ENCODE assay signal across 8 cellular contexts in the genomic region with DNA sequence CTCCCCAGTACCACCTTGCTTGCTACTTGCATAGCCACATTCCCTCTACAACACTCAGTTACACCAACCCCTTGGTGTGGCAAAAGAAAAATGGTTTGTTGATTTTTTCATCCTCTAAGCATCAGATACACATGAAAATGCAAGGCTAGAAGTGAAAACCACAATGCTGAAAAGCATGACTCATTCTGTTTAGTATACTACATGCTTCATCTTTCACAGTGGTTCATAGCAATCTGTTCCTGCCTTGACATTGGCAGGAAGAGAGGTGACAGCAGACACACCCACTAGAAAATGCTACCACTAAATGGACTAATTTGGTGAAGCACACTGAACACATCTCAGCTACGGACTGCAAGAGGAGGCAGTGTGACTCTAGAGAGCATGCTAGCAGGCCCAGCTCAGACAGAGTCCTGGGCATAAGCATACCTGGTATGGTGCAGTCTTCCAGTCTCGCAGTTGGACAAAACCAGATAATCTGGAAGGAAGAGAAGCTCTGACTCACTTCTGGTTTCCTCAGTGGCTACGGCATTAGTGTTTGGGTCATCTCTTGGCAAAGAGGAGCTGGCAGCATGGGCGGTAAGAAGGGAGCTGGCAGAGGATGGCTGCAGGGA. TPM values are rescaled to one million over a fixed set of nuclear protein-coding genes. Genes with fewer than 3 reads are reported as not detected.
A peak's percentile ranks its signal among the peaks of the same experiment; 100 is the strongest.
DNase-seq lines count a peak whose midpoint lies in the region; ATAC-seq and TF ChIP-seq lines count a peak whose summit lies in the region.

No MANE protein-coding gene starts in this region.

- TF ChIP-seq CTCF in activated B cell treated with CpG ODN at 0.5 μM for 24 hours (IDR thresholded peaks at IDR 0.05) (no peak), WERI-Rb-1 (IDR thresholded peaks at IDR 0.05; ENCODE audit: low read depth, low read length) (no peak), esophagus squamous epithelium (IDR thresholded peaks at IDR 0.05) (no peak)

- peaks cover 17 to 43% of the 10 kb centered on the region in 2 donors for H3K4me1 ChIP-seq in naive thymus-derived CD4-positive, alpha-beta T cell (ENCODE audit: control insufficient read depth in 2 of 2, insufficient read depth in 2 of 2, low read length in 2 of 2)
- H3K4me1 ChIP-seq in esophagus squamous epithelium, result peaks cover 0 to 17% (median 8%) of the 10 kb centered on the region in 3 donors

- TF ChIP-seq POLR2A in esophagus squamous epithelium (IDR thresholded peaks at IDR 0.05), result no peak

- ATAC-seq in GM18873 (IDR thresholded peaks at IDR 0.05; ENCODE audit: low FRiP score, unreplicated experiment), result peak; percentile 70
- peak; percentile 85 for ATAC-seq in HG03060 (IDR thresholded peaks at IDR 0.05; ENCODE audit: low read depth, unreplicated experiment)
- peak; percentile 14 for ATAC-seq in activated B cell treated with CpG ODN at 0.5 μM for 24 hours (ENCODE audit: low read depth)
- ATAC-seq in naive thymus-derived CD4-positive, alpha-beta T cell, result peak; percentile 89

- 27 to 57% methylated on average over 2 to 4 of the region's 4 CpGs for WGBS in esophagus squamous epithelium, 2 donors

- H3K36me3 ChIP-seq in naive thymus-derived CD4-positive, alpha-beta T cell (ENCODE audit: control insufficient read depth in 2 of 3, insufficient read depth in 3 of 3, low read length in 3 of 3), result no peaks in the 10 kb centered on the region
- H3K36me3 ChIP-seq in WERI-Rb-1 (no peaks in the 10 kb centered on the region), esophagus squamous epithelium (no peaks in the 10 kb centered on the region)

- no peak overlapping the region for H3K4me3 Mint-ChIP-seq in activated B cell treated with CpG ODN at 0.5 μM for 24 hours
- peak overlapping the region in 1 of 10 donors; percentile 86 for H3K4me3 Mint-ChIP-seq in naive thymus-derived CD4-positive, alpha-beta T cell

- no peaks in the 10 kb centered on the region for H3K9me3 Mint-ChIP-seq in activated B cell treated with CpG ODN at 0.5 μM for 24 hours
- peaks cover 0 to 2% (median 0%) of the 10 kb centered on the region in 11 donors for H3K9me3 Mint-ChIP-seq in naive thymus-derived CD4-positive, alpha-beta T cell

- H3K36me3 Mint-ChIP-seq in activated B cell treated with CpG ODN at 0.5 μM for 24 hours (ENCODE audit: low read depth), result peaks cover 34% of the 10 kb centered on the region
- peaks cover 4 to 34% (median 8%) of the 10 kb centered on the region in 5 donors for H3K36me3 Mint-ChIP-seq in naive thymus-derived CD4-positive, alpha-beta T cell

- DNase-seq in AG08395 (ENCODE audit: low spot score) (peak; percentile 67), activated B cell treated with CpG ODN at 0.5 μM for 24 hours (no peak), OCI-M2 (lab: John Stamatoyannopoulos, UW; ENCODE audit: unreplicated experiment) (no peak), WERI-Rb-1 (no peak), esophagus squamous epithelium (lab: John Stamatoyannopoulos, UW) (no peak)
- DNase-seq in naive thymus-derived CD4-positive, alpha-beta T cell, result peak in 5 of 9 donors; percentile 4 to 23 (median 10)

- intact Hi-C loops in activated B cell treated with CpG ODN at 0.5 μM for 24 hours (cut with micrococcal nuclease), result no loop called here
- intact Hi-C loops in naive thymus-derived CD4-positive, alpha-beta T cell (cut with micrococcal nuclease), result no loop called here
- intact Hi-C loops in esophagus squamous epithelium (cut with DNase I), result no loop called here

- H3K27ac Mint-ChIP-seq in activated B cell treated with CpG ODN at 0.5 μM for 24 hours, result peak overlapping the region; percentile 41
- peak overlapping the region in 6 of 9 donors; percentile 5 to 90 (median 51) for H3K27ac Mint-ChIP-seq in naive thymus-derived CD4-positive, alpha-beta T cell

- H3K9me3 ChIP-seq in naive thymus-derived CD4-positive, alpha-beta T cell (ENCODE audit: control insufficient read depth in 2 of 3, low read length in 3 of 3), result no peaks in the 10 kb centered on the region
- H3K9me3 ChIP-seq in WERI-Rb-1 (ENCODE audit: severe bottlenecking) (no peaks in the 10 kb centered on the region), esophagus squamous epithelium (no peaks in the 10 kb centered on the region)

- H3K27me3 Mint-ChIP-seq in activated B cell treated with CpG ODN at 0.5 μM for 24 hours, result no peaks in the 10 kb centered on the region
- no peaks in the 10 kb centered on the region for H3K27me3 Mint-ChIP-seq in naive thymus-derived CD4-positive, alpha-beta T cell

- no peak overlapping the region for H3K4me3 ChIP-seq in naive thymus-derived CD4-positive, alpha-beta T cell (ENCODE audit: low read length)
- H3K4me3 ChIP-seq in WERI-Rb-1 (ENCODE audit: low read depth, low read length), result no peak overlapping the region
- H3K4me3 ChIP-seq in esophagus squamous epithelium, result no peak overlapping the region

- H3K4me1 Mint-ChIP-seq in activated B cell treated with CpG ODN at 0.5 μM for 24 hours, result peaks cover 38% of the 10 kb centered on the region
- peaks cover 19 to 51% (median 30%) of the 10 kb centered on the region in 7 donors for H3K4me1 Mint-ChIP-seq in naive thymus-derived CD4-positive, alpha-beta T cell

- no peak overlapping the region for H3K27ac ChIP-seq in naive thymus-derived CD4-positive, alpha-beta T cell (ENCODE audit: low read depth, low read length)
- H3K27ac ChIP-seq in WERI-Rb-1 (no peak overlapping the region), esophagus squamous epithelium (peak overlapping the region in 2 of 4 donors; percentile 2 to 17)

- no peaks in the 10 kb centered on the region for H3K27me3 ChIP-seq in naive thymus-derived CD4-positive, alpha-beta T cell (ENCODE audit: control insufficient read depth in 2 of 2, insufficient read depth in 2 of 2, low read length in 2 of 2)
- H3K27me3 ChIP-seq in WERI-Rb-1 (ENCODE audit: insufficient read depth, low read depth, severe bottlenecking) (peaks cover 2% of the 10 kb centered on the region), esophagus squamous epithelium (no peaks in the 10 kb centered on the region)

- POLR2A ChIA-PET in activated B cell treated with CpG ODN at 0.5 μM for 24 hours (lab: Charles Lee), result no interaction called here
- POLR2A ChIA-PET in naive thymus-derived CD4-positive, alpha-beta T cell (lab: Charles Lee), result interaction anchor here (0.8 to 1.2 kb wide), 3 partner anchors 25 to 37 kb away, joined by 3 to 6 read pairs (median 4); no protein-coding TSS in a partner anchor

- CTCF ChIA-PET in activated B cell treated with CpG ODN at 0.5 μM for 24 hours (lab: Charles Lee), result interaction anchor here (1.1 kb wide), 1 partner anchor 36 kb away, joined by 5 read pairs; no protein-coding TSS in a partner anchor
- CTCF ChIA-PET in naive thymus-derived CD4-positive, alpha-beta T cell (lab: Charles Lee), result interaction anchor here (0.6 to 1.2 kb wide), 2 partner anchors 36 to 131 kb away, joined by 3 to 4 read pairs; no protein-coding TSS in a partner anchor

RNA-seq across cellular contexts. Expression of a gene that starts 38.0 kb away (rescaled TPM):
- 7.1 and 7.5 TPM in 2 replicates for total RNA-seq in activated B cell treated with CpG ODN at 0.5 μM for 24 hours
- 10 to 100 TPM in 2 of 5 experiments, 1 to 10 TPM in 3; 4.9 to 28.5 (median 6.3) TPM for total RNA-seq in naive thymus-derived CD4-positive, alpha-beta T cell
- 1 to 10 TPM in 1 of 2 donors, under 1 TPM in 1; 0.77 to 1.7 TPM for polyA plus RNA-seq in naive thymus-derived CD4-positive, alpha-beta T cell
- total RNA-seq in esophagus squamous epithelium, result 1 to 10 TPM in 3 of 4 donors, under 1 TPM in 1; 0.61 to 4.4 (median 1.8) TPM

RNA-seq across cellular contexts. Expression of a gene that starts 49.8 kb away (rescaled TPM):
- 93.5 and 105 TPM in 2 replicates for total RNA-seq in activated B cell treated with CpG ODN at 0.5 μM for 24 hours
- 10 to 100 TPM; 50.5 to 75.0 (median 66.5) TPM for total RNA-seq in naive thymus-derived CD4-positive, alpha-beta T cell
- polyA plus RNA-seq in naive thymus-derived CD4-positive, alpha-beta T cell, result 10 to 100 TPM; 35.4 to 52.4 TPM
- 10 to 100 TPM; 41.5 to 86.2 (median 49.5) TPM for total RNA-seq in esophagus squamous epithelium

RNA-seq across cellular contexts. Expression of a gene that starts 59.5 kb away (rescaled TPM):
- total RNA-seq in activated B cell treated with CpG ODN at 0.5 μM for 24 hours (not detected in 2 replicates), esophagus squamous epithelium (not detected)
- not detected for total RNA-seq in naive thymus-derived CD4-positive, alpha-beta T cell
- polyA plus RNA-seq in naive thymus-derived CD4-positive, alpha-beta T cell, result not detected

Comparison
In these comparisons a context has a peak if more than half of its experiments do, and no peak if none do; other contexts are left out.
1. DNase-seq: peak in AG08395 (single experiment) and naive thymus-derived CD4-positive, alpha-beta T cell (5 of 9); none in activated B cell treated with CpG ODN at 0.5 μM for 24 hours (single experiment), OCI-M2 (single experiment), WERI-Rb-1 (single experiment) and esophagus squamous epithelium (single experiment).
2. ATAC-seq: peak in every context shown above with its lines; median percentile 89 in naive thymus-derived CD4-positive, alpha-beta T cell; 85 in HG03060; 70 in GM18873; 14 in activated B cell treated with CpG ODN at 0.5 μM for 24 hours.